ENCODE assay signal across 1 cellular context in the genomic region with DNA sequence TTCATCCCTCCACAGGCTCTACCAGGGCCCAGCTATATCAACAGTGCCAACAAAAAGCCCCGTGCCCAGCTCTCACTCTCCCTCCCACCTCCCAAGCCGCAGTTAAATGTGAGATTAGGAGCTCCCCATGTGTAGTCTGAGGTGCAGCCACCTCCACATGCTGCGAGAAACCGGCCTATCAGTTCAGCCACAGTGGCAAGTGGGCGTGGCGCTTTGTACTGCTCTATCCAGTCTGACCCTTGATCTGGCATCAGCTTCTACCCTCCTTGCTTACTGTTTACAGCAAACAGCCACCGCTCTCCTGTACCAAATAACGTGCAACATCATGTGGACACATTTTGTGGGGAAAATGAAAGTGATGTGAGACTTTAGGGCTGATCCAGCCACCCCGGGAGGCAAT.
TF ChIP-seq lines count a peak whose summit lies in the region.

No MANE protein-coding gene starts in this region.

TF ChIP-seq in GM23338, 12 proteins besides CTCF, POLR2A, EP300 and RAD21 (continued from another document):
- TF ChIP-seq, protein P1, sequence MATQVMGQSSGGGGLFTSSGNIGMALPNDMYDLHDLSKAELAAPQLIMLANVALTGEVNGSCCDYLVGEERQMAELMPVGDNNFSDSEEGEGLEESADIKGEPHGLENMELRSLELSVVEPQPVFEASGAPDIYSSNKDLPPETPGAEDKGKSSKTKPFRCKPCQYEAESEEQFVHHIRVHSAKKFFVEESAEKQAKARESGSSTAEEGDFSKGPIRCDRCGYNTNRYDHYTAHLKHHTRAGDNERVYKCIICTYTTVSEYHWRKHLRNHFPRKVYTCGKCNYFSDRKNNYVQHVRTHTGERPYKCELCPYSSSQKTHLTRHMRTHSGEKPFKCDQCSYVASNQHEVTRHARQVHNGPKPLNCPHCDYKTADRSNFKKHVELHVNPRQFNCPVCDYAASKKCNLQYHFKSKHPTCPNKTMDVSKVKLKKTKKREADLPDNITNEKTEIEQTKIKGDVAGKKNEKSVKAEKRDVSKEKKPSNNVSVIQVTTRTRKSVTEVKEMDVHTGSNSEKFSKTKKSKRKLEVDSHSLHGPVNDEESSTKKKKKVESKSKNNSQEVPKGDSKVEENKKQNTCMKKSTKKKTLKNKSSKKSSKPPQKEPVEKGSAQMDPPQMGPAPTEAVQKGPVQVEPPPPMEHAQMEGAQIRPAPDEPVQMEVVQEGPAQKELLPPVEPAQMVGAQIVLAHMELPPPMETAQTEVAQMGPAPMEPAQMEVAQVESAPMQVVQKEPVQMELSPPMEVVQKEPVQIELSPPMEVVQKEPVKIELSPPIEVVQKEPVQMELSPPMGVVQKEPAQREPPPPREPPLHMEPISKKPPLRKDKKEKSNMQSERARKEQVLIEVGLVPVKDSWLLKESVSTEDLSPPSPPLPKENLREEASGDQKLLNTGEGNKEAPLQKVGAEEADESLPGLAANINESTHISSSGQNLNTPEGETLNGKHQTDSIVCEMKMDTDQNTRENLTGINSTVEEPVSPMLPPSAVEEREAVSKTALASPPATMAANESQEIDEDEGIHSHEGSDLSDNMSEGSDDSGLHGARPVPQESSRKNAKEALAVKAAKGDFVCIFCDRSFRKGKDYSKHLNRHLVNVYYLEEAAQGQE (IDR thresholded peaks at IDR 0.05; ENCODE audit: unreplicated experiment), result no peak
- TF ChIP-seq JUNB (IDR thresholded peaks at IDR 0.05; ENCODE audit: unreplicated experiment) (no peak), STAT1 (IDR thresholded peaks at IDR 0.05; ENCODE audit: unreplicated experiment) (no peak), ZNF114 (CRISPR knock-in tag; IDR thresholded peaks at IDR 0.05) (no peak), ZNF331 (CRISPR knock-in tag; IDR thresholded peaks at IDR 0.05; ENCODE audit: low read depth) (no peak), POLR2AphosphoS5 (IDR thresholded peaks at IDR 0.05; ENCODE audit: low read depth) (no peak), NANOG (IDR thresholded peaks at IDR 0.05; ENCODE audit: borderline replicate concordance) (no peak)
- TF ChIP-seq, protein P2, sequence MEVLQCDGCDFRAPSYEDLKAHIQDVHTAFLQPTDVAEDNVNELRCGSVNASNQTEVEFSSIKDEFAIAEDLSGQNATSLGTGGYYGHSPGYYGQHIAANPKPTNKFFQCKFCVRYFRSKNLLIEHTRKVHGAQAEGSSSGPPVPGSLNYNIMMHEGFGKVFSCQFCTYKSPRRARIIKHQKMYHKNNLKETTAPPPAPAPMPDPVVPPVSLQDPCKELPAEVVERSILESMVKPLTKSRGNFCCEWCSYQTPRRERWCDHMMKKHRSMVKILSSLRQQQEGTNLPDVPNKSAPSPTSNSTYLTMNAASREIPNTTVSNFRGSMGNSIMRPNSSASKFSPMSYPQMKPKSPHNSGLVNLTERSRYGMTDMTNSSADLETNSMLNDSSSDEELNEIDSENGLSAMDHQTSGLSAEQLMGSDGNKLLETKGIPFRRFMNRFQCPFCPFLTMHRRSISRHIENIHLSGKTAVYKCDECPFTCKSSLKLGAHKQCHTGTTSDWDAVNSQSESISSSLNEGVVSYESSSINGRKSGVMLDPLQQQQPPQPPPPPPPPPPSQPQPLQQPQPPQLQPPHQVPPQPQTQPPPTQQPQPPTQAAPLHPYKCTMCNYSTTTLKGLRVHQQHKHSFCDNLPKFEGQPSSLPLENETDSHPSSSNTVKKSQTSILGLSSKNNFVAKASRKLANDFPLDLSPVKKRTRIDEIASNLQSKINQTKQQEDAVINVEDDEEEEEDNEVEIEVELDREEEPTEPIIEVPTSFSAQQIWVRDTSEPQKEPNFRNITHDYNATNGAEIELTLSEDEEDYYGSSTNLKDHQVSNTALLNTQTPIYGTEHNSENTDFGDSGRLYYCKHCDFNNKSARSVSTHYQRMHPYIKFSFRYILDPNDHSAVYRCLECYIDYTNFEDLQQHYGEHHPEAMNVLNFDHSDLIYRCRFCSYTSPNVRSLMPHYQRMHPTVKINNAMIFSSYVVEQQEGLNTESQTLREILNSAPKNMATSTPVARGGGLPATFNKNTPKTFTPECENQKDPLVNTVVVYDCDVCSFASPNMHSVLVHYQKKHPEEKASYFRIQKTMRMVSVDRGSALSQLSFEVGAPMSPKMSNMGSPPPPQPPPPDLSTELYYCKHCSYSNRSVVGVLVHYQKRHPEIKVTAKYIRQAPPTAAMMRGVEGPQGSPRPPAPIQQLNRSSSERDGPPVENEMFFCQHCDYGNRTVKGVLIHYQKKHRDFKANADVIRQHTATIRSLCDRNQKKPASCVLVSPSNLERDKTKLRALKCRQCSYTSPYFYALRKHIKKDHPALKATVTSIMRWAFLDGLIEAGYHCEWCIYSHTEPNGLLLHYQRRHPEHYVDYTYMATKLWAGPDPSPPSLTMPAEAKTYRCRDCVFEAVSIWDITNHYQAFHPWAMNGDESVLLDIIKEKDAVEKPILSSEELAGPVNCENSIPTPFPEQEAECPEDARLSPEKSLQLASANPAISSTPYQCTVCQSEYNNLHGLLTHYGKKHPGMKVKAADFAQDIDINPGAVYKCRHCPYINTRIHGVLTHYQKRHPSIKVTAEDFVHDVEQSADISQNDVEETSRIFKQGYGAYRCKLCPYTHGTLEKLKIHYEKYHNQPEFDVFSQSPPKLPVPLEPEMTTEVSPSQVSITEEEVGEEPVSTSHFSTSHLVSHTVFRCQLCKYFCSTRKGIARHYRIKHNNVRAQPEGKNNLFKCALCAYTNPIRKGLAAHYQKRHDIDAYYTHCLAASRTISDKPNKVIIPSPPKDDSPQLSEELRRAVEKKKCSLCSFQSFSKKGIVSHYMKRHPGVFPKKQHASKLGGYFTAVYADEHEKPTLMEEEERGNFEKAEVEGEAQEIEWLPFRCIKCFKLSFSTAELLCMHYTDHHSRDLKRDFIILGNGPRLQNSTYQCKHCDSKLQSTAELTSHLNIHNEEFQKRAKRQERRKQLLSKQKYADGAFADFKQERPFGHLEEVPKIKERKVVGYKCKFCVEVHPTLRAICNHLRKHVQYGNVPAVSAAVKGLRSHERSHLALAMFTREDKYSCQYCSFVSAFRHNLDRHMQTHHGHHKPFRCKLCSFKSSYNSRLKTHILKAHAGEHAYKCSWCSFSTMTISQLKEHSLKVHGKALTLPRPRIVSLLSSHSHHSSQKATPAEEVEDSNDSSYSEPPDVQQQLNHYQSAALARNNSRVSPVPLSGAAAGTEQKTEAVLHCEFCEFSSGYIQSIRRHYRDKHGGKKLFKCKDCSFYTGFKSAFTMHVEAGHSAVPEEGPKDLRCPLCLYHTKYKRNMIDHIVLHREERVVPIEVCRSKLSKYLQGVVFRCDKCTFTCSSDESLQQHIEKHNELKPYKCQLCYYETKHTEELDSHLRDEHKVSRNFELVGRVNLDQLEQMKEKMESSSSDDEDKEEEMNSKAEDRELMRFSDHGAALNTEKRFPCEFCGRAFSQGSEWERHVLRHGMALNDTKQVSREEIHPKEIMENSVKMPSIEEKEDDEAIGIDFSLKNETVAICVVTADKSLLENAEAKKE (CRISPR knock-in tag; IDR thresholded peaks at IDR 0.05), result no peak
- TF ChIP-seq, protein P3, sequence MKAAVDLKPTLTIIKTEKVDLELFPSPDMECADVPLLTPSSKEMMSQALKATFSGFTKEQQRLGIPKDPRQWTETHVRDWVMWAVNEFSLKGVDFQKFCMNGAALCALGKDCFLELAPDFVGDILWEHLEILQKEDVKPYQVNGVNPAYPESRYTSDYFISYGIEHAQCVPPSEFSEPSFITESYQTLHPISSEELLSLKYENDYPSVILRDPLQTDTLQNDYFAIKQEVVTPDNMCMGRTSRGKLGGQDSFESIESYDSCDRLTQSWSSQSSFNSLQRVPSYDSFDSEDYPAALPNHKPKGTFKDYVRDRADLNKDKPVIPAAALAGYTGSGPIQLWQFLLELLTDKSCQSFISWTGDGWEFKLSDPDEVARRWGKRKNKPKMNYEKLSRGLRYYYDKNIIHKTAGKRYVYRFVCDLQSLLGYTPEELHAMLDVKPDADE (IDR thresholded peaks at IDR 0.05), result no peak
